Comparison of ENCODE assay signal across 19 cellular contexts in the genomic region with DNA sequence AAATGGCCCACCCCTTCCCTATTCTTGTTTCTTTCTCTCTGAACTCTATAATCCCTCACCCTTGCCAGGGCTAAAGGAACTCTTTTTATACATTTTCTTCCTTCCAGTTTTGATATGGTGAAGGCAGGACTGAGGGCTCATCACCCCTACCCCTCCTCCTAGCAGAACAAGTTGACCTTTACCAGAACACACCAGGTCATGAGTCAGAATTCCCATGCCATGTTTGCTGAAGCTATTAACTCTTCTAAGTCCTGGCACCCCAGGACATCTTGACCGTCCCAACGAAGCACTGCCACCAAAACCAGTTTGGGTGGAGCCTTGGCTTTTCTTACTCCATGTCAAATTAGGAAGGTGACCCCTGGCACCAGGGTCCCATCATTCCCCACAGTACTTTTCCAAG. TPM values are rescaled to one million over a fixed set of nuclear protein-coding genes. Genes with fewer than 3 reads are reported as not detected.
A peak's percentile ranks its signal among the peaks of the same experiment; 100 is the strongest.
DNase-seq lines count a peak whose midpoint lies in the region; ATAC-seq, FAIRE-seq and TF ChIP-seq lines count a peak whose summit lies in the region.
"Had no signal": no experiment of that assay in that cellular context is flagged by ENCODE, and none has a peak within 500 bp of the region (broad histone marks: within the 10 kb centered on the region; RNA-seq: fewer than 3 reads in every experiment).

No MANE protein-coding gene starts in this region.

- no peak for FAIRE-seq in HepG2 (lab: Jason Lieb, UNC)
- FAIRE-seq: GM19239, HTR-8/SVneo had no signal

- no peak overlapping the region for H3K27ac ChIP-seq in SK-N-SH (ENCODE audit: low read depth in 2 of 2, low read length in 1 of 2)
- no peak overlapping the region for H3K27ac ChIP-seq in body of pancreas
- H3K27ac ChIP-seq in HepG2 (ENCODE audit: extremely low read length, insufficient read depth, low read length) = no peak overlapping the region
- H3K27ac ChIP-seq: 22Rv1, HL-60 had no signal

- H3K4me1 ChIP-seq in SK-N-SH (ENCODE audit: control insufficient read depth in 1 of 2, insufficient read depth in 2 of 2, low read depth in 1 of 2, low read length in 1 of 2) (no peaks in the 10 kb centered on the region), body of pancreas (peaks cover 18% of the 10 kb centered on the region), HepG2 (ENCODE audit: insufficient read depth, low read length) (no peaks in the 10 kb centered on the region)
- H3K4me1 ChIP-seq: BE2C, HAP-1 had no signal

- no peaks in the 10 kb centered on the region for H3K9me2 ChIP-seq in SK-N-SH

- peak overlapping the region; percentile 80 for H3K4me3 Mint-ChIP-seq in progenitor cell of endocrine pancreas (ENCODE audit: low read depth)
- H3K4me3 Mint-ChIP-seq in natural killer cell treated with Interleukin-12 subunit alpha and Interleukin-12 subunit beta and Interleukin-15 and Interleukin-18, amount 100 ng/mL, for 72 hours = no peak overlapping the region
- H3K4me3 Mint-ChIP-seq: CD4-positive, alpha-beta T cell had no signal

- H3K79me2 ChIP-seq in SK-N-SH (ENCODE audit: insufficient read depth) = no peaks in the 10 kb centered on the region
- no peaks in the 10 kb centered on the region for H3K79me2 ChIP-seq in HepG2 (ENCODE audit: insufficient read depth, low read length)

- H4K20me1 ChIP-seq in SK-N-SH (ENCODE audit: insufficient read depth) (no peaks in the 10 kb centered on the region), HepG2 (ENCODE audit: insufficient read depth, low read length) (no peaks in the 10 kb centered on the region)

- TF ChIP-seq RAD21 in SK-N-SH (IDR thresholded peaks at IDR 0.05; ENCODE audit: low read length) (no peak), HepG2 (CRISPR knock-in tag; IDR thresholded peaks at IDR 0.05) (no peak)

- no peaks in the 10 kb centered on the region for H3F3A ChIP-seq in SK-N-SH (replicated peaks; ENCODE audit: insufficient read depth)

- H3K4me1 Mint-ChIP-seq in progenitor cell of endocrine pancreas (ENCODE audit: low read depth) = peaks cover 2% of the 10 kb centered on the region
- H3K4me1 Mint-ChIP-seq in natural killer cell treated with Interleukin-12 subunit alpha and Interleukin-12 subunit beta and Interleukin-15 and Interleukin-18, amount 100 ng/mL, for 72 hours (ENCODE audit: low read depth in 2 of 2) = no peaks in the 10 kb centered on the region

- H3K36me3 ChIP-seq in SK-N-SH (replicated peaks in 1 of 2; ENCODE audit: control insufficient read depth in 1 of 2, insufficient read depth in 2 of 2, low read length in 1 of 2) (no peaks in the 10 kb centered on the region), body of pancreas (replicated peaks in 1 of 2; ENCODE audit: insufficient read depth in 1 of 2, low read depth in 2 of 2) (no peaks in the 10 kb centered on the region), HepG2 (replicated peaks in 1 of 2; ENCODE audit: control insufficient read depth in 1 of 2, insufficient read depth in 2 of 2, low read length in 2 of 2) (no peaks in the 10 kb centered on the region)
- H3K36me3 ChIP-seq: BE2C, HAP-1 had no signal

- WGBS in SK-N-SH (ENCODE audit: low lambda C conversion rate) = 50% methylated on average over 2 of the region's 2 CpGs
- WGBS in body of pancreas, 2 donors = 37 to 42% methylated on average over 2 of the region's 2 CpGs
- WGBS in HepG2 (ENCODE audit: low lambda C conversion rate) = 6% methylated on average over 2 of the region's 2 CpGs

- CTCF ChIA-PET in SK-N-SH (lab: Yijun Ruan, JAX) = interaction anchor here (1.1 kb wide), 1 partner anchor 14 kb away, joined by 3 read pairs; no protein-coding TSS in a partner anchor
- CTCF ChIA-PET in HepG2 (lab: Yijun Ruan, JAX; ENCODE audit: low intra/inter-chr PET ratio, low total read pairs) = no interaction called here

- no peak for ATAC-seq in SK-N-SH treated with all-trans-retinoic acid at 6 μM for 48 hours
- ATAC-seq in body of pancreas = peak; percentile 58
- ATAC-seq in HepG2 = no peak
- ATAC-seq in HG03025 (IDR thresholded peaks at IDR 0.05; ENCODE audit: low FRiP score, unreplicated experiment) = no peak
- no peak for ATAC-seq in natural killer cell treated with Interleukin-12 subunit alpha and Interleukin-12 subunit beta and Interleukin-15 and Interleukin-18, amount 100 ng/mL, for 72 hours

- BruUV-seq in HepG2 (replicated peaks; lab: Mats Ljungman, UMichigan) = no TSS peak

- H3K9ac ChIP-seq in SK-N-SH = no peak overlapping the region
- no peak overlapping the region for H3K9ac ChIP-seq in HepG2 (ENCODE audit: insufficient read depth, low read depth, low read length)

- intact Hi-C loops in body of pancreas (cut with DNase I) = no loop called here
- intact Hi-C loops in HepG2 (cut with micrococcal nuclease; ENCODE audit: unreplicated experiment) = no loop called here

- H3K27me3 ChIP-seq in SK-N-SH (ENCODE audit: insufficient read depth) = peaks cover 10% of the 10 kb centered on the region; the same call in 1 of the 2 replicates
- no peaks in the 10 kb centered on the region for H3K27me3 ChIP-seq in body of pancreas
- peaks cover 0 to 2% of the 10 kb centered on the region in 2 experiments; a peak in 1 of 5 replicates for H3K27me3 ChIP-seq in HepG2 (ENCODE audit: control insufficient read depth in 1 of 2, insufficient read depth in 2 of 2, low read length in 2 of 2)
- H3K27me3 ChIP-seq: BE2C had no signal

- POLR2A ChIA-PET in SK-N-SH (lab: Yijun Ruan, JAX) = no interaction called here
- POLR2A ChIA-PET in HepG2 (lab: Yijun Ruan, JAX) = no interaction called here

- in situ Hi-C loops in HepG2 (cut with HindIII; ENCODE audit: extremely low pct_ligation_motif_present, low pct_unique_long_range_greater_than_20kb) = no loop called here

- peaks cover 26% of the 10 kb centered on the region for H3K9me3 Mint-ChIP-seq in progenitor cell of endocrine pancreas (ENCODE audit: low read depth)
- no peaks in the 10 kb centered on the region for H3K9me3 Mint-ChIP-seq in natural killer cell treated with Interleukin-12 subunit alpha and Interleukin-12 subunit beta and Interleukin-15 and Interleukin-18, amount 100 ng/mL, for 72 hours
- H3K9me3 Mint-ChIP-seq: CD4-positive, alpha-beta T cell had no signal

- TF ChIP-seq EP300 in SK-N-SH (IDR thresholded peaks at IDR 0.05; ENCODE audit: borderline replicate concordance in 1 of 2, low read depth in 1 of 2, low read length in 1 of 2) = no peak
- no peak for TF ChIP-seq EP300 in HepG2 (IDR thresholded peaks at IDR 0.05; ENCODE audit: low read depth in 2 of 2, low read length in 2 of 2)
- no peak for TF ChIP-seq EP300 in HepG2 (CRISPR knock-in tag; IDR thresholded peaks at IDR 0.05; ENCODE audit: borderline replicate concordance)

- no peak overlapping the region; a peak in 1 of 4 replicates for H3K4me3 ChIP-seq in SK-N-SH (ENCODE audit: low read depth in 2 of 2, low read length in 1 of 2)
- no peak overlapping the region for H3K4me3 ChIP-seq in body of pancreas
- no peak overlapping the region for H3K4me3 ChIP-seq in HepG2 (replicated peaks in 1 of 3; ENCODE audit: insufficient read depth in 1 of 3, low read depth in 2 of 3, low read length in 3 of 3)
- H3K4me3 ChIP-seq: HAP-1 had no signal

- H2AFZ ChIP-seq in SK-N-SH (ENCODE audit: low read depth) (no peak overlapping the region), HepG2 (ENCODE audit: low read length) (no peak overlapping the region)

- H3K9me3 ChIP-seq in SK-N-SH (no peaks in the 10 kb centered on the region), body of pancreas (no peaks in the 10 kb centered on the region), HepG2 (ENCODE audit: low read length) (no peaks in the 10 kb centered on the region)
- H3K9me3 ChIP-seq: BE2C, HAP-1 had no signal

- no peaks in the 10 kb centered on the region for H3K27me3 Mint-ChIP-seq in progenitor cell of endocrine pancreas
- H3K27me3 Mint-ChIP-seq in natural killer cell treated with Interleukin-12 subunit alpha and Interleukin-12 subunit beta and Interleukin-15 and Interleukin-18, amount 100 ng/mL, for 72 hours = peaks cover 14 to 32% of the 10 kb centered on the region in 2 donors

- TF ChIP-seq POLR2A in body of pancreas (IDR thresholded peaks at IDR 0.05) = no peak
- TF ChIP-seq POLR2A in HepG2 (IDR thresholded peaks at IDR 0.05; ENCODE audit: insufficient read depth in 1 of 2, low read depth in 2 of 2, low read length in 2 of 2) = no peak

- TF ChIP-seq CTCF in SK-N-SH (IDR thresholded peaks at IDR 0.05) (no peak), body of pancreas (IDR thresholded peaks at IDR 0.05) (no peak), HepG2 (CRISPR knock-in tag; IDR thresholded peaks at IDR 0.05) (no peak), progenitor cell of endocrine pancreas (IDR thresholded peaks at IDR 0.05; ENCODE audit: unreplicated experiment) (no peak)

- H3K27ac Mint-ChIP-seq in progenitor cell of endocrine pancreas = no peak overlapping the region
- H3K27ac Mint-ChIP-seq in natural killer cell treated with Interleukin-12 subunit alpha and Interleukin-12 subunit beta and Interleukin-15 and Interleukin-18, amount 100 ng/mL, for 72 hours = no peak overlapping the region
- H3K27ac Mint-ChIP-seq: CD4-positive, alpha-beta T cell had no signal

- no peaks in the 10 kb centered on the region for H3K36me3 Mint-ChIP-seq in progenitor cell of endocrine pancreas (ENCODE audit: insufficient read depth)
- H3K36me3 Mint-ChIP-seq in natural killer cell treated with Interleukin-12 subunit alpha and Interleukin-12 subunit beta and Interleukin-15 and Interleukin-18, amount 100 ng/mL, for 72 hours = no peaks in the 10 kb centered on the region

- DNase-seq in SK-N-SH (no peak), body of pancreas (peak in 3 of 4 donors; percentile 10 to 58 (median 28)), HepG2 (ENCODE audit: low spot score) (no peak), progenitor cell of endocrine pancreas (ENCODE audit: low spot score, unreplicated experiment) (no peak)
- DNase-seq in stimulated activated CD4-positive, alpha-beta T cell treated with anti-CD3 and anti-CD28 coated beads, Interleukin-12 subunit alpha, Interleukin-12 subunit beta, amount 100 ng/mL, for 4 hours = no peak
- no peak for DNase-seq in natural killer cell treated with Interleukin-12 subunit alpha and Interleukin-12 subunit beta and Interleukin-15 and Interleukin-18, amount 100 ng/mL, for 72 hours (ENCODE audit: low spot score)
- DNase-seq: CD4-positive, alpha-beta T cell; NCI-H146; NCI-H510A; NCI-H774; RPMI8226 had no signal

- H3K4me2 ChIP-seq in SK-N-SH = peak overlapping the region; percentile 73; the same call in 1 of the 2 replicates
- H3K4me2 ChIP-seq in HepG2 (ENCODE audit: low read depth, low read length) = no peak overlapping the region

RNA-seq across cellular contexts. Expression of a gene that starts 57.5 kb away (rescaled TPM):
- polyA plus RNA-seq in SK-N-SH (2012; rRNA removed) = 7.3 and 10.5 TPM in 2 replicates
- 14.3 and 18.8 TPM in 2 replicates for polyA plus RNA-seq in SK-N-SH (2012; cell fraction: cytosol; rRNA removed)
- 1.5 and 4.1 TPM in 2 replicates for polyA plus RNA-seq in SK-N-SH (2012; cell fraction: nucleus; rRNA removed)
- 10 to 100 TPM in 1 of 2 donors, 1 to 10 TPM in 1; 6.3 to 27.0 TPM for total RNA-seq in body of pancreas
- total RNA-seq in HepG2 (2016; rRNA removed; fragmentation: Illumina TruSeq; extraction: Trizol) = 6.1 and 9.5 TPM in 2 replicates
- total RNA-seq in HepG2 (2016; cell fraction: cytosol; rRNA removed; fragmentation: Illumina TruSeq; extraction: Trizol; ENCODE audit: low read depth) = 1.5 and 1.8 TPM in 2 replicates
- total RNA-seq in HepG2 (2016; cell fraction: insoluble cytoplasmic fraction; rRNA removed; fragmentation: Illumina TruSeq; extraction: Trizol) = 6.1 and 10.9 TPM in 2 replicates
- 4.0 and 4.4 TPM in 2 replicates for total RNA-seq in HepG2 (2016; cell fraction: membrane; rRNA removed; fragmentation: Illumina TruSeq; extraction: Trizol)
- 3.2 and 3.4 TPM in 2 replicates for total RNA-seq in HepG2 (2016; cell fraction: nucleus; rRNA removed; fragmentation: Illumina TruSeq; extraction: Trizol)
- polyA plus RNA-seq in HepG2 (2011; rRNA removed) = 5.4 TPM in 2 replicates
- 2.0 and 3.9 TPM in 2 replicates for polyA plus RNA-seq in HepG2 (2011; cell fraction: cytosol; rRNA removed)
- polyA plus RNA-seq in HepG2 (2011; cell fraction: nucleus; rRNA removed) = 0.90 and 2.0 TPM in 2 replicates
- 7.0 and 9.2 TPM in 2 replicates for polyA plus RNA-seq in HepG2 (2012)
- polyA plus RNA-seq in HepG2 (2016; cell fraction: cytosol; fragmentation: Illumina TruSeq; extraction: Trizol; ENCODE audit: low read depth) = 1.6 and 2.3 TPM in 2 replicates
- polyA plus RNA-seq in HepG2 (2016; cell fraction: insoluble cytoplasmic fraction; fragmentation: Illumina TruSeq; extraction: Trizol; ENCODE audit: low read depth) = 14.0 and 14.5 TPM in 2 replicates
- polyA plus RNA-seq in HepG2 (2016; cell fraction: membrane; fragmentation: Illumina TruSeq; extraction: Trizol; ENCODE audit: low read depth) = 4.6 TPM in 2 replicates
- 6.3 and 6.6 TPM in 2 replicates for polyA plus RNA-seq in HepG2 (2016; cell fraction: nucleus; fragmentation: Illumina TruSeq; extraction: Trizol; ENCODE audit: insufficient read depth, low read depth)
- 1.7 and 12.3 TPM in 2 replicates for polyA minus RNA-seq in HepG2 (2011; rRNA and poly(A)+ RNA removed; ENCODE audit: low replicate concordance)
- 2.4 and 3.0 TPM in 2 replicates for polyA minus RNA-seq in HepG2 (2011; cell fraction: cytosol; rRNA and poly(A)+ RNA removed)
- polyA minus RNA-seq in HepG2 (2011; cell fraction: nucleus; rRNA and poly(A)+ RNA removed) = 3.0 and 4.5 TPM in 2 replicates
- 26.9 and 28.7 TPM in 2 replicates for total RNA-seq in progenitor cell of endocrine pancreas
- total RNA-seq in natural killer cell treated with Interleukin-12 subunit alpha and Interleukin-12 subunit beta and Interleukin-15 and Interleukin-18, amount 100 ng/mL, for 72 hours = 10 to 100 TPM in 1 of 2 donors, 1 to 10 TPM in 1; 8.9 to 21.4 TPM

Comparison
In these comparisons a context has a peak if more than half of its experiments do, and no peak if none do; other contexts are left out.
1. DNase-seq: peak in body of pancreas (3 of 4); none in SK-N-SH (single experiment), HepG2 (single experiment), progenitor cell of endocrine pancreas (single experiment), stimulated activated CD4-positive, alpha-beta T cell treated with anti-CD3 and anti-CD28 coated beads, Interleukin-12 subunit alpha, Interleukin-12 subunit beta, amount 100 ng/mL, for 4 hours (single experiment) and natural killer cell treated with Interleukin-12 subunit alpha and Interleukin-12 subunit beta and Interleukin-15 and Interleukin-18, amount 100 ng/mL, for 72 hours (single experiment).